Comparison of ENCODE assay signal across 8 cellular contexts in genomic region chr1:27772581-27772931, GRCh38. TPM values are rescaled to one million over a fixed set of nuclear protein-coding genes. Genes with fewer than 3 reads are reported as not detected.
DNase-seq lines count a peak whose midpoint lies in the region; TF ChIP-seq lines count a peak whose summit lies in the region.

No MANE protein-coding gene starts in this region.

- peak overlapping the region; percentile 80 for H3K27ac Mint-ChIP-seq in Calu3 (ENCODE audit: unreplicated experiment)

- no peaks in the 10 kb centered on the region for H3K27me3 ChIP-seq in esophagus muscularis mucosa
- no peaks in the 10 kb centered on the region for H3K27me3 ChIP-seq in trophoblast cell (ENCODE audit: insufficient read depth, low read length)

- H4K8ac ChIP-seq in trophoblast cell (ENCODE audit: low read depth, low read length), result peak overlapping the region; percentile 36

- peak overlapping the region; percentile 77 to 86 (median 81) for H3K4me3 ChIP-seq in esophagus muscularis mucosa
- H3K4me3 ChIP-seq in trophoblast cell (ENCODE audit: low read depth, low read length), result no peak overlapping the region

- WGBS in esophagus muscularis mucosa, result 20% methylated on average over 8 of the region's 8 CpGs
- no CpG with 5 or more reads among the region's 8 CpGs for WGBS in trophoblast cell (ENCODE audit: extremely low coverage, insufficient coverage, insufficient read length)

- no peaks in the 10 kb centered on the region for H3K27me3 Mint-ChIP-seq in Calu3 (ENCODE audit: unreplicated experiment)

- no peak for TF ChIP-seq EP300 in esophagus muscularis mucosa (IDR thresholded peaks at IDR 0.05)

- no peak overlapping the region for H2BK12ac ChIP-seq in trophoblast cell (ENCODE audit: low read length)

- intact Hi-C loops in Calu3 (cut with micrococcal nuclease; ENCODE audit: unreplicated experiment), result no loop called here
- intact Hi-C loops in esophagus muscularis mucosa (cut with DNase I), result loop anchor here (5.0 kb wide), 1 partner anchor 45 kb away; the partner anchor contains the start of gene FAM76A

- H3K23ac ChIP-seq in trophoblast cell (ENCODE audit: low read length), result no peak overlapping the region

- no peak overlapping the region for H2AK5ac ChIP-seq in trophoblast cell (ENCODE audit: low read length)

- H3K14ac ChIP-seq in trophoblast cell (ENCODE audit: low read length), result no peak overlapping the region

- no peaks in the 10 kb centered on the region for H3K9me3 ChIP-seq in esophagus muscularis mucosa
- H3K9me3 ChIP-seq in trophoblast cell (ENCODE audit: insufficient read depth, low read depth, low read length), result no peaks in the 10 kb centered on the region

- H3K4me1 Mint-ChIP-seq in Calu3 (ENCODE audit: low read depth, unreplicated experiment), result no peaks in the 10 kb centered on the region

- H2BK5ac ChIP-seq in trophoblast cell (ENCODE audit: low read depth, low read length, poor library complexity), result no peak overlapping the region

- H3K4me2 ChIP-seq in trophoblast cell (ENCODE audit: low read length), result peak overlapping the region; percentile 60

- no peak for TF ChIP-seq CTCF in Calu3 (IDR thresholded peaks at IDR 0.05; ENCODE audit: unreplicated experiment)
- no peak for TF ChIP-seq CTCF in RWPE1 (conservative IDR thresholded peaks at IDR 0.05; ENCODE audit: low read depth)
- no peak for TF ChIP-seq CTCF in esophagus muscularis mucosa (IDR thresholded peaks at IDR 0.05)
- no peak for TF ChIP-seq CTCF in GM20000 (IDR thresholded peaks at IDR 0.05; ENCODE audit: extremely low read depth, missing control alignments)

- H3K27ac ChIP-seq in RWPE1, result peak overlapping the region; percentile 84
- peak overlapping the region; percentile 89 to 96 (median 96) for H3K27ac ChIP-seq in esophagus muscularis mucosa (replicated peaks in 1 of 4)
- H3K27ac ChIP-seq in trophoblast cell (ENCODE audit: low read depth, low read length), result no peak overlapping the region

- no peak overlapping the region for H3K4ac ChIP-seq in trophoblast cell (ENCODE audit: low read depth, low read length)

- BruUV-seq in Calu3 (replicated peaks; lab: Mats Ljungman, UMichigan), result no TSS peak

- peaks cover 5% of the 10 kb centered on the region for H3K79me1 ChIP-seq in trophoblast cell (ENCODE audit: low read length)

- H3K4me1 ChIP-seq in esophagus muscularis mucosa (peaks cover 14 to 46% (median 37%) of the 10 kb centered on the region in 4 donors), trophoblast cell (ENCODE audit: control insufficient read depth in 1 of 2, insufficient read depth in 2 of 2, low read length in 2 of 2) (no peaks in the 10 kb centered on the region)

- H3K36me3 ChIP-seq in esophagus muscularis mucosa, result peaks cover 0 to 12% (median 5%) of the 10 kb centered on the region in 4 donors
- H3K36me3 ChIP-seq in trophoblast cell (ENCODE audit: control insufficient read depth in 1 of 2, insufficient read depth in 2 of 2, low read length in 2 of 2), result no peaks in the 10 kb centered on the region

- TF ChIP-seq POLR2A in esophagus muscularis mucosa (IDR thresholded peaks at IDR 0.05; ENCODE audit: low read depth), result no peak

- peak overlapping the region; percentile 50 for H2AFZ ChIP-seq in trophoblast cell (ENCODE audit: insufficient read depth, low read length, poor library complexity)

- peaks cover 18% of the 10 kb centered on the region for H3K36me3 Mint-ChIP-seq in Calu3 (ENCODE audit: insufficient read depth, unreplicated experiment)

- H3K4me3 Mint-ChIP-seq in Calu3 (ENCODE audit: low read depth, unreplicated experiment), result peak overlapping the region; percentile 84

- H4K12ac ChIP-seq in trophoblast cell (ENCODE audit: low read depth, low read length), result no peak overlapping the region

- no peak overlapping the region for H3K9ac ChIP-seq in trophoblast cell (ENCODE audit: low read length)

- H3K18ac ChIP-seq in trophoblast cell (ENCODE audit: low read length), result no peak overlapping the region

- H4K91ac ChIP-seq in trophoblast cell (ENCODE audit: low read depth, low read length), result no peak overlapping the region

- CTCF ChIA-PET in Calu3 (lab: Charles Lee) (interaction anchor here (0.6 to 1.8 kb wide), 7 partner anchors 47 to 316 kb away, joined by 3 to 6 read pairs (median 3); partner anchors contain the start of genes EYA3, FAM76A and IFI6), RWPE1 (lab: Yijun Ruan, JAX) (interaction anchor here (0.7 to 1.1 kb wide), 4 partner anchors 9 to 100 kb away, joined by 3 to 5 read pairs (median 4); partner anchors contain the start of genes FAM76A and IFI6)

- no peaks in the 10 kb centered on the region for H3K9me3 Mint-ChIP-seq in Calu3 (ENCODE audit: low read depth, unreplicated experiment)

- H3K79me2 ChIP-seq in trophoblast cell (ENCODE audit: control insufficient read depth, insufficient read depth, low read length, poor library complexity), result peaks cover 7% of the 10 kb centered on the region

- POLR2A ChIA-PET in RWPE1 (lab: Yijun Ruan, JAX; ENCODE audit: low non-redundant PET), result interaction anchor here (0.9 to 1.1 kb wide), 2 partner anchors 101 to 113 kb away, joined by 4 to 7 read pairs; partner anchors contain the start of gene IFI6

- no peak overlapping the region for H2BK120ac ChIP-seq in trophoblast cell (ENCODE audit: insufficient read depth, low read length, poor library complexity)

- DNase-seq in Calu3 (no peak), RWPE1 (ENCODE audit: low spot score) (no peak), esophagus muscularis mucosa (ENCODE audit: extremely low spot score) (no peak), trophoblast cell (no peak), SIG-M5 treated with dmso at 0.1 percent for 504 hours (lab: John Stamatoyannopoulos, UW; ENCODE audit: unreplicated experiment) (no peak), GM20000 (ENCODE audit: low spot score) (no peak), ecto neural progenitor cell (ENCODE audit: low spot score) (no peak)
- DNase-seq in stimulated activated CD4-positive, alpha-beta T cell treated with anti-CD3 and anti-CD28 coated beads, Interleukin-2, amount 100 ng/mL, for 24 hours, result no peak

RNA-seq across cellular contexts. Expression of gene STX12, which starts 0.5 kb away (rescaled TPM):
- total RNA-seq in Calu3 (2022) (23.4 and 24.2 TPM in 2 replicates), esophagus muscularis mucosa (10 to 100 TPM; 44.0 to 76.7 (median 56.1) TPM)
- 30.3 and 35.6 TPM in 2 replicates for polyA plus RNA-seq in trophoblast cell (2013)

RNA-seq across cellular contexts. Expression of gene FAM76A, which starts 46.8 kb away (rescaled TPM):
- total RNA-seq in Calu3 (2022) (10.7 and 11.5 TPM in 2 replicates), esophagus muscularis mucosa (10 to 100 TPM; 15.6 to 17.4 (median 16.6) TPM)
- polyA plus RNA-seq in trophoblast cell (2013), result 14.8 and 16.1 TPM in 2 replicates

RNA-seq across cellular contexts. Expression of gene PPP1R8, which starts 58.0 kb away (rescaled TPM):
- 29.6 and 34.3 TPM in 2 replicates for total RNA-seq in Calu3 (2022)
- 10 to 100 TPM; 33.2 to 51.6 (median 42.0) TPM for total RNA-seq in esophagus muscularis mucosa
- polyA plus RNA-seq in trophoblast cell (2013), result 31.4 and 32.0 TPM in 2 replicates
